Comparison of ENCODE assay signal across 20 cellular contexts in genomic region chr18:13487237-13487636, GRCh38.
DNase-seq lines count a peak whose midpoint lies in the region; ATAC-seq and TF ChIP-seq lines count a peak whose summit lies in the region.
"Had no signal": no experiment of that assay in that cellular context is flagged by ENCODE, and none has a peak within 500 bp of the region (broad histone marks: within the 10 kb centered on the region; RNA-seq: fewer than 3 reads in every experiment).

No MANE protein-coding gene starts in this region.

- ATAC-seq in WTC11 (peak; percentile 50), GM18505 (IDR thresholded peaks at IDR 0.05; ENCODE audit: unreplicated experiment) (no peak)
- ATAC-seq: A549, K562, Panc1, Right ventricle myocardium inferior had no signal

- no peak overlapping the region for H3K9ac ChIP-seq in mesendoderm (ENCODE audit: low read length)

- H3K27ac Mint-ChIP-seq in activated naive CD4-positive, alpha-beta T cell treated with anti-CD3 and anti-CD28 coated beads for 36 hours: peak overlapping the region; percentile 21
- H3K27ac Mint-ChIP-seq in WTC11 (no peak overlapping the region), glutamatergic neuron (ENCODE audit: unreplicated experiment) (no peak overlapping the region)

- H3K56ac ChIP-seq in mesendoderm (ENCODE audit: low read length): peak overlapping the region; percentile 7

- no peak for TF ChIP-seq POLR2A in GM18505 (IDR thresholded peaks at IDR 0.05; ENCODE audit: borderline replicate concordance, extremely low read depth, insufficient read depth, insufficient read length)

- no peak overlapping the region for H2BK5ac ChIP-seq in mesendoderm (ENCODE audit: low read length)

- no peak overlapping the region for H3K4ac ChIP-seq in mesendoderm (ENCODE audit: low read depth, low read length)

- no peak for DNase-seq in activated naive CD4-positive, alpha-beta T cell treated with anti-CD3 and anti-CD28 coated beads for 36 hours
- no peak for DNase-seq in activated naive CD4-positive, alpha-beta T cell treated with anti-CD3 and anti-CD28 coated beads, Interleukin-2, amount 50 U/mL, for 16 hours
- DNase-seq in WTC11 (ENCODE audit: low spot score) (no peak), mesendoderm (no peak), NCI-H524 treated with DMSO at 0.1 percent for 48 hours (lab: John Stamatoyannopoulos, UW) (no peak), NK-92 (lab: John Stamatoyannopoulos, UW; ENCODE audit: unreplicated experiment) (no peak), glutamatergic neuron (no peak)
- DNase-seq: C1 segment of cervical spinal cord, Caco-2, HCEC 1CT, MV-4-11, NCI-H1417, NCI-H187 treated with DMSO at 0.1 percent for 48 hours, NCI-H2171 treated with DMSO at 0.1 percent for 48 hours, NCI-H446 treated with DMSO at 0.1 percent for 48 hours had no signal

- H3K4me2 ChIP-seq in mesendoderm (ENCODE audit: low read length): no peak overlapping the region
- H3K4me2 ChIP-seq: A549 had no signal

- H3K4me3 Mint-ChIP-seq in activated naive CD4-positive, alpha-beta T cell treated with anti-CD3 and anti-CD28 coated beads for 36 hours: no peak overlapping the region
- H3K4me3 Mint-ChIP-seq in WTC11 (no peak overlapping the region), glutamatergic neuron (ENCODE audit: unreplicated experiment) (no peak overlapping the region)

- H3K79me1 ChIP-seq in mesendoderm (ENCODE audit: low read length): no peaks in the 10 kb centered on the region

- H3K27me3 ChIP-seq in mesendoderm (ENCODE audit: insufficient read depth, low read length, poor library complexity): no peaks in the 10 kb centered on the region

- intact Hi-C loops in activated naive CD4-positive, alpha-beta T cell treated with anti-CD3 and anti-CD28 coated beads for 36 hours (cut with micrococcal nuclease): no loop called here

- H2BK120ac ChIP-seq in mesendoderm (ENCODE audit: low read depth, low read length): no peak overlapping the region

- H3K79me2 ChIP-seq in mesendoderm (ENCODE audit: control insufficient read depth, insufficient read depth, low read length): no peaks in the 10 kb centered on the region

- H2BK15ac ChIP-seq in mesendoderm (replicated peaks; ENCODE audit: low read depth): no peak overlapping the region

- no peak overlapping the region for H4K8ac ChIP-seq in mesendoderm (ENCODE audit: low read depth, low read length)

- H3K4me1 Mint-ChIP-seq in activated naive CD4-positive, alpha-beta T cell treated with anti-CD3 and anti-CD28 coated beads for 36 hours (ENCODE audit: low read depth): peaks cover 8% of the 10 kb centered on the region
- H3K4me1 Mint-ChIP-seq in WTC11 (peaks cover 22% of the 10 kb centered on the region), glutamatergic neuron (ENCODE audit: low read depth, unreplicated experiment) (peaks cover 4% of the 10 kb centered on the region)

- TF ChIP-seq CTCF in WTC11 (IDR thresholded peaks at IDR 0.05) (no peak), glutamatergic neuron (IDR thresholded peaks at IDR 0.05; ENCODE audit: partially characterized antibody, unreplicated experiment) (no peak)

- H3K27ac ChIP-seq in mesendoderm (ENCODE audit: low read depth, low read length): no peak overlapping the region
- H3K27ac ChIP-seq: A549 had no signal

- no peak overlapping the region for H2AK5ac ChIP-seq in mesendoderm (ENCODE audit: low read length)

- no peaks in the 10 kb centered on the region for H3K4me1 ChIP-seq in mesendoderm (ENCODE audit: control insufficient read depth, low read depth, low read length)
- H3K4me1 ChIP-seq: A549, Caco-2 had no signal

- no peak overlapping the region for H3K23ac ChIP-seq in mesendoderm (ENCODE audit: low read length)

- CTCF ChIA-PET in activated naive CD4-positive, alpha-beta T cell treated with anti-CD3 and anti-CD28 coated beads for 36 hours (lab: Charles Lee): interaction anchor here (1.7 kb wide), 1 partner anchor 271 kb away, joined by 4 read pairs; no protein-coding TSS in a partner anchor
- CTCF ChIA-PET in WTC11 (lab: Charles Lee): no interaction called here

- WGBS in mesendoderm (ENCODE audit: extremely low coverage, insufficient coverage, low lambda C conversion rate): no CpG with 5 or more reads among the region's 7 CpGs

- peaks cover 1% of the 10 kb centered on the region for H3K36me3 Mint-ChIP-seq in activated naive CD4-positive, alpha-beta T cell treated with anti-CD3 and anti-CD28 coated beads for 36 hours (ENCODE audit: low read depth)
- H3K36me3 Mint-ChIP-seq in WTC11: no peaks in the 10 kb centered on the region
- H3K36me3 Mint-ChIP-seq in glutamatergic neuron (ENCODE audit: unreplicated experiment): peaks cover 5% of the 10 kb centered on the region

- no peak overlapping the region for H4K5ac ChIP-seq in mesendoderm (ENCODE audit: low read length)

- no peaks in the 10 kb centered on the region for H3K27me3 Mint-ChIP-seq in activated naive CD4-positive, alpha-beta T cell treated with anti-CD3 and anti-CD28 coated beads for 36 hours (ENCODE audit: low read depth)
- H3K27me3 Mint-ChIP-seq in WTC11 (ENCODE audit: low read depth) (no peaks in the 10 kb centered on the region; the same call in 1 of the 2 replicates), glutamatergic neuron (ENCODE audit: unreplicated experiment) (peaks cover 3% of the 10 kb centered on the region)

- no peak overlapping the region for H3K4me3 ChIP-seq in mesendoderm (ENCODE audit: low read length)
- H3K4me3 ChIP-seq: A549, K562 had no signal

- no peaks in the 10 kb centered on the region for H3K9me3 Mint-ChIP-seq in activated naive CD4-positive, alpha-beta T cell treated with anti-CD3 and anti-CD28 coated beads for 36 hours
- H3K9me3 Mint-ChIP-seq in WTC11: peaks cover 6% of the 10 kb centered on the region
- H3K9me3 Mint-ChIP-seq in glutamatergic neuron (ENCODE audit: unreplicated experiment): peaks cover 2% of the 10 kb centered on the region

- POLR2A ChIA-PET in WTC11 (lab: Charles Lee): no interaction called here

- no peaks in the 10 kb centered on the region for H3K36me3 ChIP-seq in mesendoderm (ENCODE audit: control insufficient read depth, insufficient read depth, low read length)

- H3K18ac ChIP-seq in mesendoderm (ENCODE audit: low read length): no peak overlapping the region

TF ChIP-seq in WTC11, 78 proteins besides CTCF, POLR2A, EP300 and RAD21 (continues in another document):
- TF ChIP-seq, protein P1, sequence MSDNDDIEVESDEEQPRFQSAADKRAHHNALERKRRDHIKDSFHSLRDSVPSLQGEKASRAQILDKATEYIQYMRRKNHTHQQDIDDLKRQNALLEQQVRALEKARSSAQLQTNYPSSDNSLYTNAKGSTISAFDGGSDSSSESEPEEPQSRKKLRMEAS (CRISPR knock-in tag; IDR thresholded peaks at IDR 0.05): no peak
- TF ChIP-seq NR2C2 (CRISPR knock-in tag; IDR thresholded peaks at IDR 0.05): no peak
- TF ChIP-seq AR (CRISPR knock-in tag; IDR thresholded peaks at IDR 0.05): no peak
- no peak for TF ChIP-seq ZNF219 (CRISPR knock-in tag; IDR thresholded peaks at IDR 0.05; ENCODE audit: borderline replicate concordance)
- TF ChIP-seq, protein P2, sequence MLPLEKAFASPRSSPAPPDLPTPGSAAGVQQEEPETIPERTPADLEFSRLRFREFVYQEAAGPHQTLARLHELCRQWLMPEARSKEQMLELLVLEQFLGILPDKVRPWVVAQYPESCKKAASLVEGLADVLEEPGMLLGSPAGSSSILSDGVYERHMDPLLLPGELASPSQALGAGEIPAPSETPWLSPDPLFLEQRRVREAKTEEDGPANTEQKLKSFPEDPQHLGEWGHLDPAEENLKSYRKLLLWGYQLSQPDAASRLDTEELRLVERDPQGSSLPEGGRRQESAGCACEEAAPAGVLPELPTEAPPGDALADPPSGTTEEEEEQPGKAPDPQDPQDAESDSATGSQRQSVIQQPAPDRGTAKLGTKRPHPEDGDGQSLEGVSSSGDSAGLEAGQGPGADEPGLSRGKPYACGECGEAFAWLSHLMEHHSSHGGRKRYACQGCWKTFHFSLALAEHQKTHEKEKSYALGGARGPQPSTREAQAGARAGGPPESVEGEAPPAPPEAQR (CRISPR knock-in tag; IDR thresholded peaks at IDR 0.05): no peak
- no peak for TF ChIP-seq TEAD1 (CRISPR knock-in tag; IDR thresholded peaks at IDR 0.05)
